Comparison of ENCODE assay signal across 8 cellular contexts in the genomic region with DNA sequence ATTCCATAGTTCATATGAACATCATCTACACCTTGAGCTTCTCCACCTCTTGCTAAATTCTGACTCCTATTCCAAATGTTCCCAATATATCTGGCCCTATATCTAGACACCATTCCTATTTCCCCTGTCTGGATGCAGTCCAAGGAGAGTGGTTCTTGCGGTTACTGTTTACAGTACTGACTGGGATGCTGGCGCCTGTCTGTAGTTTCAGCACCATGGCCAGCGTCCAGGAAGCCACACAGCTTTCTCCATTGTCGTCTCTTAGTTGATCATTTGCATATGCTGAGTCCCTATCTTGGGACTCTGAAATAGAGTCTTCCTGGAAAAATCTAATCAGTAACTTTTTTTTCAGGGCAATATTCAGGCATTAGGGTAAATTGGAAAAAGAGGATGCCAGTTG. TPM values are rescaled to one million over a fixed set of nuclear protein-coding genes. Genes with fewer than 3 reads are reported as not detected.
DNase-seq lines count a peak whose midpoint lies in the region; ATAC-seq and TF ChIP-seq lines count a peak whose summit lies in the region.

No MANE protein-coding gene starts in this region.

- TF ChIP-seq CTCF in foreskin fibroblast (IDR thresholded peaks at IDR 0.05; ENCODE audit: low read depth, low read length), result no peak
- no peak for TF ChIP-seq CTCF in vagina (IDR thresholded peaks at IDR 0.05)

- DNase-seq in NCI-H226 (peak; percentile 78), foreskin fibroblast (peak; percentile 3 to 36), vagina (ENCODE audit: extremely low spot score in 2 of 2) (no peak), NCI-H2227 (lab: John Stamatoyannopoulos, UW; ENCODE audit: unreplicated experiment) (no peak)
- DNase-seq in activated CD8-positive, alpha-beta memory T cell treated with anti-CD3 and anti-CD28 coated beads for 24 hours, result peak; percentile 72
- DNase-seq in stimulated activated CD4-positive, alpha-beta T cell treated with anti-CD3 and anti-CD28 coated beads, Interleukin-15, amount 100 ng/mL, for 24 hours, result peak; percentile 79

- H3K9me3 ChIP-seq in vagina, result no peaks in the 10 kb centered on the region

- ATAC-seq in GM18520 (IDR thresholded peaks at IDR 0.05; ENCODE audit: unreplicated experiment) (peak; percentile 36), GM19035 (IDR thresholded peaks at IDR 0.05; ENCODE audit: unreplicated experiment) (no peak)

- no peak overlapping the region for H3K27ac ChIP-seq in vagina

- no peak for TF ChIP-seq POLR2A in vagina (IDR thresholded peaks at IDR 0.05)

- no peaks in the 10 kb centered on the region for H3K4me1 ChIP-seq in vagina

- H3K27me3 ChIP-seq in vagina, result no peaks in the 10 kb centered on the region

- no peaks in the 10 kb centered on the region for H3K36me3 ChIP-seq in vagina

- H3K4me3 ChIP-seq in foreskin fibroblast (ENCODE audit: low read depth in 1 of 2, low read length in 2 of 2) (no peak overlapping the region), vagina (no peak overlapping the region)

- intact Hi-C loops in vagina (cut with DNase I), result no loop called here

RNA-seq across cellular contexts. Expression of a gene that starts 14.9 kb away (rescaled TPM):
- total RNA-seq in vagina, result not detected

RNA-seq across cellular contexts. Expression of a gene that starts 44.4 kb away (rescaled TPM):
- 33.4 TPM for total RNA-seq in vagina

RNA-seq across cellular contexts. Expression of a gene that starts 53.9 kb away (rescaled TPM):
- total RNA-seq in vagina, result 10.3 TPM

RNA-seq across cellular contexts. Expression of a gene that starts 56.1 kb away (rescaled TPM):
- not detected for total RNA-seq in vagina

Comparison
In these comparisons a context has a peak if more than half of its experiments do, and no peak if none do; other contexts are left out.
1. DNase-seq: peak in NCI-H226 (single experiment), activated CD8-positive, alpha-beta memory T cell treated with anti-CD3 and anti-CD28 coated beads for 24 hours (single experiment), foreskin fibroblast (2 of 2) and stimulated activated CD4-positive, alpha-beta T cell treated with anti-CD3 and anti-CD28 coated beads, Interleukin-15, amount 100 ng/mL, for 24 hours (single experiment); none in vagina (0 of 2) and NCI-H2227 (single experiment).